Comparison of ENCODE assay signal across 8 cellular contexts in the genomic region with DNA sequence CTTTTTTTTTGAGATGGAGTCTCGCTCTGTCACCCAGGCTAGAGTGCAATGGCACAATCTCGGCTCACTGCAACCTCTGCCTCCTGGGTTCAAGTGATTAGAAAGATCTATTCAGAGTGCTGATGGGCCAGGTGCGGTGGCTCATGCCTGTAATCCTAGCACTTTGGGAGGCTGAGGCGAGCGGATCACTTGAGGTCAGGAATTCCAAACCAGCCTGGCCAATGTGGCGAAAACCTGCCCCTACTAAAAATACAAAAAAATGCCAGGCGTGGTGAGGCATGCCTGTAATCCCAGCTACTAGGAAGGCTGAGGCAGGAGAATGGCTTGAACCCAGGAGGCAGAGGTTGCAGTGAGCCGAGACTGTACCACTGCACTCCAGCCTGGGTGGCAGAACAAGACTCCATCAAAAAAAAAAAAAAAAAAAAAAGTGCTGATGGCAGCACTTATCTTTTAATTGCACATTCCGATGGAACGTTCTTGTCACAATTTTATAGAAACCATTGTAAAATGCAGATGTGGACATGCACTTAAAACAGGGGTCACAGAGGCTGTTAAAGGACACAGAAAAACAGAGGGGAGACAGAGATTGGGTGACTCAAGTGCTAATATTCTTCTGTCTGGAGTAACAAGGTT. TPM values are rescaled to one million over a fixed set of nuclear protein-coding genes. Genes with fewer than 3 reads are reported as not detected.
DNase-seq lines count a peak whose midpoint lies in the region; ATAC-seq, FAIRE-seq and TF ChIP-seq lines count a peak whose summit lies in the region.
"Not testable (repeated sequence)": the region's sequence is repeated elsewhere in the genome, so short reads cannot be mapped to it uniquely, and the experiment has no call there.

No MANE protein-coding gene starts in this region.

- H3K27me3 Mint-ChIP-seq in activated CD4-positive, alpha-beta memory T cell treated with anti-CD3 and anti-CD28 coated beads for 36 hours, result not testable (repeated sequence)
- H3K27me3 Mint-ChIP-seq in nephron (ENCODE audit: low read depth), result peaks cover 28% of the 10 kb centered on the region

- dilution Hi-C loops in IMR-90 (cut with HindIII; ENCODE audit: low sequenced_read_pairs, unreplicated experiment); endothelial cell of umbilical vein (cut with MboI; ENCODE audit: extremely low pct_ligation_motif_present, low sequenced_read_pairs): not testable (repeated sequence)

- not testable (repeated sequence) for H4K91ac ChIP-seq in IMR-90 (ENCODE audit: insufficient read depth, low read depth, low read length)

- H3K9me1 ChIP-seq in IMR-90 (ENCODE audit: insufficient read depth, low read length); endothelial cell of umbilical vein (replicated peaks; ENCODE audit: control insufficient read depth, extremely low read depth, insufficient read depth, low read length): not testable (repeated sequence)

- H3K4me1 ChIP-seq in A549; IMR-90 (ENCODE audit: control insufficient read depth, insufficient read depth, low read length); endothelial cell of umbilical vein (ENCODE audit: control insufficient read depth, extremely low read depth, insufficient read depth, low read length); HepG2 (ENCODE audit: insufficient read depth, low read length): not testable (repeated sequence)
- H3K4me1 ChIP-seq in neutrophil (ENCODE audit: control insufficient read depth in 1 of 2, insufficient read depth in 1 of 2, low read depth in 1 of 2, low read length in 1 of 2), result peaks cover 30 to 33% of the 10 kb centered on the region in 2 experiments
- peaks cover 26% of the 10 kb centered on the region for H3K4me1 ChIP-seq in psoas muscle

- not testable (repeated sequence) for H3K79me1 ChIP-seq in IMR-90 (ENCODE audit: low read depth in 1 of 2, low read length in 2 of 2)

- H2AK9ac ChIP-seq in IMR-90 (replicated peaks; ENCODE audit: low read depth, low read length, poor library complexity), result not testable (repeated sequence)

- BruUV-seq in IMR-90 (replicated peaks; lab: Mats Ljungman, UMichigan); endothelial cell of umbilical vein (replicated peaks; lab: Mats Ljungman, UMichigan); HepG2 (replicated peaks; lab: Mats Ljungman, UMichigan): not testable (repeated sequence)

- DNase-seq in A549 (ENCODE audit: low read depth in 1 of 2, low spot score in 1 of 2); IMR-90; activated CD4-positive, alpha-beta memory T cell treated with anti-CD3 and anti-CD28 coated beads for 36 hours; endothelial cell of umbilical vein (ENCODE audit: low read depth, low spot score); HepG2 (ENCODE audit: low spot score); psoas muscle: not testable (repeated sequence)

- H2AK5ac ChIP-seq in IMR-90 (ENCODE audit: low read depth, low read length), result not testable (repeated sequence)

- not testable (repeated sequence) for H2BK15ac ChIP-seq in IMR-90 (ENCODE audit: low read depth, low read length)

- not testable (repeated sequence) for H3K9ac ChIP-seq in IMR-90 (ENCODE audit: low read depth, low read length); endothelial cell of umbilical vein (replicated peaks; ENCODE audit: extremely low read depth, insufficient read depth, low read length); HepG2 (ENCODE audit: insufficient read depth, low read depth, low read length)

- not testable (repeated sequence) for TF ChIP-seq CTCF in A549 (IDR thresholded peaks at IDR 0.05); IMR-90 (conservative IDR thresholded peaks at IDR 0.05; ENCODE audit: low read depth, low read length); endothelial cell of umbilical vein (IDR thresholded peaks at IDR 0.05; ENCODE audit: extremely low read depth in 1 of 2, insufficient read depth in 1 of 2, low read depth in 1 of 2, low read length in 2 of 2); HepG2 (CRISPR knock-in tag; IDR thresholded peaks at IDR 0.05); nephron (IDR thresholded peaks at IDR 0.05; ENCODE audit: unreplicated experiment in 3 of 3); neutrophil (IDR thresholded peaks at IDR 0.05); psoas muscle (IDR thresholded peaks at IDR 0.05)

- H3K79me2 ChIP-seq in endothelial cell of umbilical vein (ENCODE audit: control insufficient read depth, insufficient read depth, low read length); HepG2 (ENCODE audit: insufficient read depth, low read length): not testable (repeated sequence)

- not testable (repeated sequence) for H3K27me3 ChIP-seq in IMR-90 (ENCODE audit: control insufficient read depth, insufficient read depth, low read length); endothelial cell of umbilical vein (ENCODE audit: control insufficient read depth in 2 of 2, insufficient read depth in 2 of 2, low read length in 2 of 2); HepG2 (ENCODE audit: control insufficient read depth in 1 of 2, insufficient read depth in 2 of 2, low read length in 2 of 2); neutrophil; psoas muscle (ENCODE audit: insufficient read depth in 3 of 3, low read length in 2 of 3)

- not testable (repeated sequence) for H3K23ac ChIP-seq in IMR-90 (ENCODE audit: low read depth, low read length)

- peak overlapping the region; percentile 38 for H3K27ac Mint-ChIP-seq in activated CD4-positive, alpha-beta memory T cell treated with anti-CD3 and anti-CD28 coated beads for 36 hours
- H3K27ac Mint-ChIP-seq in nephron, result peak overlapping the region; percentile 53 to 67 (median 63)

- H3K56ac ChIP-seq in IMR-90 (ENCODE audit: extremely low read depth, insufficient read depth, low read length), result not testable (repeated sequence)

- not testable (repeated sequence) for FAIRE-seq in A549 (lab: Jason Lieb, UNC); HepG2 (lab: Jason Lieb, UNC)
- FAIRE-seq in endothelial cell of umbilical vein (lab: Jason Lieb, UNC), result peak; percentile 56

- TF ChIP-seq EP300 in A549 (IDR thresholded peaks at IDR 0.05); HepG2 (IDR thresholded peaks at IDR 0.05; ENCODE audit: low read depth in 2 of 2, low read length in 2 of 2); HepG2 (CRISPR knock-in tag; IDR thresholded peaks at IDR 0.05; ENCODE audit: borderline replicate concordance): not testable (repeated sequence)

- not testable (repeated sequence) for H3K27ac ChIP-seq in A549; IMR-90 (ENCODE audit: insufficient read depth, low read length); endothelial cell of umbilical vein (ENCODE audit: insufficient read depth, low read depth, low read length); HepG2 (ENCODE audit: extremely low read length, insufficient read depth, low read length)
- H3K27ac ChIP-seq in neutrophil (peak overlapping the region; percentile 57), psoas muscle (peak overlapping the region; percentile 50)

- not testable (repeated sequence) for H4K5ac ChIP-seq in IMR-90 (ENCODE audit: low read depth, low read length)

- H3K14ac ChIP-seq in IMR-90 (replicated peaks; ENCODE audit: low read depth, low read length), result not testable (repeated sequence)

- H3K4ac ChIP-seq in IMR-90 (ENCODE audit: low read depth, low read length), result not testable (repeated sequence)

- not testable (repeated sequence) for H3K4me1 Mint-ChIP-seq in activated CD4-positive, alpha-beta memory T cell treated with anti-CD3 and anti-CD28 coated beads for 36 hours (ENCODE audit: low read depth)
- H3K4me1 Mint-ChIP-seq in nephron, result peaks cover 62% of the 10 kb centered on the region

- not testable (repeated sequence) for H3K18ac ChIP-seq in IMR-90 (ENCODE audit: low read depth, low read length)

- not testable (repeated sequence) for H3K4me3 ChIP-seq in A549; IMR-90 (ENCODE audit: insufficient read depth, low read depth, low read length); endothelial cell of umbilical vein (replicated peaks in 1 of 3; ENCODE audit: insufficient read depth in 1 of 3, low read depth in 1 of 3, low read length in 3 of 3); HepG2 (replicated peaks in 1 of 3; ENCODE audit: insufficient read depth in 1 of 3, low read depth in 2 of 3, low read length in 3 of 3); neutrophil (ENCODE audit: low read depth in 1 of 2, low read length in 1 of 2); psoas muscle

- CTCF ChIA-PET in A549 (lab: Yijun Ruan, JAX), result interaction anchor here (0.7 kb wide), 1 partner anchor 85 kb away, joined by 3 read pairs; no protein-coding TSS in a partner anchor
- CTCF ChIA-PET in IMR-90 (lab: Yijun Ruan, JAX); activated CD4-positive, alpha-beta memory T cell treated with anti-CD3 and anti-CD28 coated beads for 36 hours (lab: Charles Lee); endothelial cell of umbilical vein (lab: Charles Lee); HepG2 (lab: Yijun Ruan, JAX; ENCODE audit: low intra/inter-chr PET ratio, low total read pairs): not testable (repeated sequence)

- not testable (repeated sequence) for H3K4me2 ChIP-seq in A549; IMR-90 (ENCODE audit: low read depth, low read length); endothelial cell of umbilical vein (ENCODE audit: insufficient read depth, low read length); HepG2 (ENCODE audit: low read depth, low read length)

- H2BK5ac ChIP-seq in IMR-90 (ENCODE audit: low read depth, low read length, poor library complexity, severe bottlenecking), result not testable (repeated sequence)

- not testable (repeated sequence) for H4K8ac ChIP-seq in IMR-90 (ENCODE audit: low read depth in 2 of 2, low read length in 2 of 2)

- H3K36me3 Mint-ChIP-seq in activated CD4-positive, alpha-beta memory T cell treated with anti-CD3 and anti-CD28 coated beads for 36 hours; nephron (ENCODE audit: low read depth): not testable (repeated sequence)

- not testable (repeated sequence) for H2BK20ac ChIP-seq in IMR-90 (ENCODE audit: low read depth, low read length)

- 64% methylated on average over 10 of the region's 10 CpGs for WGBS in A549 (ENCODE audit: missing lambda C conversion rate)
- WGBS in IMR-90 (ENCODE audit: extremely low coverage in 2 of 2, insufficient read length in 1 of 2), 2 experiments, result 100% methylated on average over 1 of the region's 10 CpGs; no CpG with 5 or more reads in 1 of the 2 experiments
- 30% methylated on average over 10 of the region's 10 CpGs for WGBS in HepG2 (ENCODE audit: low lambda C conversion rate)
- 40 to 55% (median 41%) methylated on average over 10 of the region's 10 CpGs for WGBS in psoas muscle, 3 donors

- H4K20me1 ChIP-seq in IMR-90 (ENCODE audit: insufficient read depth, low read length); endothelial cell of umbilical vein (replicated peaks; ENCODE audit: control insufficient read depth, extremely low read depth, insufficient read depth, low read length); HepG2 (ENCODE audit: insufficient read depth, low read length): not testable (repeated sequence)

- ATAC-seq in A549; IMR-90 (ENCODE audit: low read depth); HepG2: not testable (repeated sequence)
- peak in 3 of 4 donors; percentile 24 to 52 (median 51) for ATAC-seq in psoas muscle

- not testable (repeated sequence) for TF ChIP-seq RAD21 in A549 (conservative IDR thresholded peaks at IDR 0.05 in 1 of 2, IDR thresholded peaks at IDR 0.05 in 1 of 2); IMR-90 (IDR thresholded peaks at IDR 0.05; ENCODE audit: low read length); HepG2 (CRISPR knock-in tag; IDR thresholded peaks at IDR 0.05)

- not testable (repeated sequence) for H3K36me3 ChIP-seq in IMR-90 (ENCODE audit: control insufficient read depth, insufficient read depth, low read length); endothelial cell of umbilical vein (ENCODE audit: control insufficient read depth in 2 of 2, extremely low read depth in 1 of 2, insufficient read depth in 2 of 2, low read length in 2 of 2); HepG2 (replicated peaks in 1 of 2; ENCODE audit: control insufficient read depth in 1 of 2, insufficient read depth in 2 of 2, low read length in 2 of 2); neutrophil; psoas muscle (ENCODE audit: insufficient read depth in 1 of 2, low read depth in 1 of 2)

- POLR2A ChIA-PET in A549 (lab: Yijun Ruan, JAX); IMR-90 (lab: Charles Lee; ENCODE audit: unreplicated experiment); activated CD4-positive, alpha-beta memory T cell treated with anti-CD3 and anti-CD28 coated beads for 36 hours (lab: Charles Lee); HepG2 (lab: Yijun Ruan, JAX): not testable (repeated sequence)
- POLR2A ChIA-PET in endothelial cell of umbilical vein (lab: Charles Lee), result interaction anchor here (0.7 kb wide), 1 partner anchor 363 kb away, joined by 3 read pairs; no protein-coding TSS in a partner anchor

- intact Hi-C loops in IMR-90 (cut with micrococcal nuclease); activated CD4-positive, alpha-beta memory T cell treated with anti-CD3 and anti-CD28 coated beads for 36 hours (cut with micrococcal nuclease); endothelial cell of umbilical vein (cut with micrococcal nuclease); HepG2 (cut with micrococcal nuclease; ENCODE audit: unreplicated experiment); psoas muscle (cut with DNase I): not testable (repeated sequence)

- H2AFZ ChIP-seq in IMR-90 (replicated peaks; ENCODE audit: low read length, poor library complexity); endothelial cell of umbilical vein (ENCODE audit: low read depth, low read length); HepG2 (ENCODE audit: low read length): not testable (repeated sequence)

- not testable (repeated sequence) for H2BK120ac ChIP-seq in IMR-90 (ENCODE audit: low read depth, low read length)

- not testable (repeated sequence) for H3K9me3 Mint-ChIP-seq in activated CD4-positive, alpha-beta memory T cell treated with anti-CD3 and anti-CD28 coated beads for 36 hours; nephron

- TF ChIP-seq POLR2A in A549 (IDR thresholded peaks at IDR 0.05; ENCODE audit: low read length); IMR-90 (IDR thresholded peaks at IDR 0.05; ENCODE audit: low read depth, low read length); endothelial cell of umbilical vein (IDR thresholded peaks at IDR 0.05; ENCODE audit: low read depth, low read length); HepG2 (IDR thresholded peaks at IDR 0.05; ENCODE audit: insufficient read depth in 1 of 2, low read depth in 2 of 2, low read length in 2 of 2): not testable (repeated sequence)

- not testable (repeated sequence) for H3K4me3 Mint-ChIP-seq in activated CD4-positive, alpha-beta memory T cell treated with anti-CD3 and anti-CD28 coated beads for 36 hours
- H3K4me3 Mint-ChIP-seq in nephron, result peak overlapping the region in 1 of 3 experiments; percentile 4

- in situ Hi-C loops in IMR-90 (cut with MboI; ENCODE audit: low sequenced_read_pairs); HepG2 (cut with HindIII; ENCODE audit: extremely low pct_ligation_motif_present, low pct_unique_long_range_greater_than_20kb): not testable (repeated sequence)

- not testable (repeated sequence) for H3K9me3 ChIP-seq in A549; IMR-90 (ENCODE audit: control insufficient read depth, insufficient read depth, low read length); endothelial cell of umbilical vein (replicated peaks; ENCODE audit: control insufficient read depth, insufficient read depth, low read length); HepG2 (ENCODE audit: low read length); neutrophil; psoas muscle

RNA-seq across cellular contexts. Expression of a gene that starts 25.2 kb away (rescaled TPM):
- polyA plus RNA-seq in A549 (2011; rRNA removed), result 31.3 and 32.0 TPM in 2 replicates
- 16.2 and 16.7 TPM in 2 replicates for polyA plus RNA-seq in A549 (2012; cell fraction: cytosol; rRNA removed)
- polyA plus RNA-seq in A549 (2012; cell fraction: nucleus; rRNA removed), result 7.3 and 9.5 TPM in 2 replicates
- polyA plus RNA-seq in A549 (2017; fragmentation: RNase III; extraction: RNeasy Plus Mini Kit Qiagen cat#74134 plus additional on column Dnase treatment), result 17.5 to 21.3 TPM (median 19.0 TPM) in 3 replicates
- 7.8 and 9.8 TPM in 2 replicates for polyA minus RNA-seq in A549 (2011; rRNA and poly(A)+ RNA removed)
- total RNA-seq in IMR-90 (2012; rRNA removed), result 10.6 TPM in 2 replicates
- 20.1 and 23.1 TPM in 2 replicates for polyA plus RNA-seq in IMR-90 (2012; rRNA removed)
- polyA plus RNA-seq in IMR-90 (2012; cell fraction: cytosol; rRNA removed), result 17.7 and 20.5 TPM in 2 replicates
- 8.1 and 19.8 TPM in 2 replicates for polyA plus RNA-seq in IMR-90 (2012; cell fraction: nucleus; rRNA removed; ENCODE audit: low replicate concordance)
- 10 to 100 TPM in 1 of 2 experiments, 1 to 10 TPM in 1; 9.4 to 11.1 TPM for total RNA-seq in activated CD4-positive, alpha-beta memory T cell treated with anti-CD3 and anti-CD28 coated beads for 36 hours
- total RNA-seq in endothelial cell of umbilical vein, result 16.2 and 19.4 TPM in 2 replicates
- 19.6 and 20.6 TPM in 2 replicates for polyA plus RNA-seq in endothelial cell of umbilical vein
- polyA plus RNA-seq in endothelial cell of umbilical vein (2011; cell fraction: cytosol; rRNA removed), result 21.3 and 22.9 TPM in 2 replicates
- polyA plus RNA-seq in endothelial cell of umbilical vein (2011; cell fraction: nucleus; rRNA removed), result 13.8 and 16.1 TPM in 2 replicates
- 20.5 and 24.7 TPM in 2 replicates for polyA plus RNA-seq in endothelial cell of umbilical vein (2012)
- polyA minus RNA-seq in endothelial cell of umbilical vein, result 10.1 and 10.5 TPM in 2 replicates
- 4.1 TPM for polyA minus RNA-seq in endothelial cell of umbilical vein (2011; cell fraction: cytosol; rRNA and poly(A)+ RNA removed)
- polyA minus RNA-seq in endothelial cell of umbilical vein (2011; cell fraction: nucleus; rRNA and poly(A)+ RNA removed), result 2.2 and 3.2 TPM in 2 replicates
- total RNA-seq in HepG2 (2016; rRNA removed; fragmentation: Illumina TruSeq; extraction: Trizol), result 5.2 and 8.3 TPM in 2 replicates
- total RNA-seq in HepG2 (2016; cell fraction: cytosol; rRNA removed; fragmentation: Illumina TruSeq; extraction: Trizol; ENCODE audit: low read depth), result 2.9 and 3.6 TPM in 2 replicates
- 6.5 and 7.4 TPM in 2 replicates for total RNA-seq in HepG2 (2016; cell fraction: insoluble cytoplasmic fraction; rRNA removed; fragmentation: Illumina TruSeq; extraction: Trizol)
- 5.4 and 7.8 TPM in 2 replicates for total RNA-seq in HepG2 (2016; cell fraction: membrane; rRNA removed; fragmentation: Illumina TruSeq; extraction: Trizol)
- 3.2 and 6.3 TPM in 2 replicates for total RNA-seq in HepG2 (2016; cell fraction: nucleus; rRNA removed; fragmentation: Illumina TruSeq; extraction: Trizol)
- polyA plus RNA-seq in HepG2 (2011; rRNA removed), result 22.1 and 23.3 TPM in 2 replicates
- 13.6 and 15.3 TPM in 2 replicates for polyA plus RNA-seq in HepG2 (2011; cell fraction: cytosol; rRNA removed)
- polyA plus RNA-seq in HepG2 (2011; cell fraction: nucleus; rRNA removed), result 7.6 and 10.5 TPM in 2 replicates
- polyA plus RNA-seq in HepG2 (2012), result 11.5 and 14.6 TPM in 2 replicates
- 6.2 and 9.1 TPM in 2 replicates for polyA plus RNA-seq in HepG2 (2016; cell fraction: cytosol; fragmentation: Illumina TruSeq; extraction: Trizol; ENCODE audit: low read depth)
- 7.0 and 7.6 TPM in 2 replicates for polyA plus RNA-seq in HepG2 (2016; cell fraction: insoluble cytoplasmic fraction; fragmentation: Illumina TruSeq; extraction: Trizol; ENCODE audit: low read depth)
- polyA plus RNA-seq in HepG2 (2016; cell fraction: membrane; fragmentation: Illumina TruSeq; extraction: Trizol; ENCODE audit: low read depth), result 7.7 and 12.3 TPM in 2 replicates
- 11.1 and 15.3 TPM in 2 replicates for polyA plus RNA-seq in HepG2 (2016; cell fraction: nucleus; fragmentation: Illumina TruSeq; extraction: Trizol; ENCODE audit: insufficient read depth, low read depth)
- 9.2 and 16.2 TPM in 2 replicates for polyA minus RNA-seq in HepG2 (2011; rRNA and poly(A)+ RNA removed; ENCODE audit: low replicate concordance)
- 2.2 and 6.8 TPM in 2 replicates for polyA minus RNA-seq in HepG2 (2011; cell fraction: cytosol; rRNA and poly(A)+ RNA removed)
- 0.90 and 3.7 TPM in 2 replicates for polyA minus RNA-seq in HepG2 (2011; cell fraction: nucleus; rRNA and poly(A)+ RNA removed)
- 10 to 100 TPM; 34.3 to 69.7 (median 54.7) TPM for total RNA-seq in psoas muscle
- polyA plus RNA-seq in psoas muscle, result 10 to 100 TPM; 19.4 to 29.5 (median 24.8) TPM
